In genomic region chr19:49690656-49691242, GRCh38 we compare ENCODE assay signal across 8 cellular contexts. TPM values are rescaled to one million over a fixed set of nuclear protein-coding genes. Genes with fewer than 3 reads are reported as not detected.
DNase-seq lines count a peak whose midpoint lies in the region; ATAC-seq and TF ChIP-seq lines count a peak whose summit lies in the region.

CPT1C (plus strand) TSS chr19:49691116; CDS start chr19:49692253, 1,137 bp downstream.

- H3K4me1 Mint-ChIP-seq in activated B cell treated with CpG ODN at 0.5 μM for 24 hours: peaks cover 25% of the 10 kb centered on the region
- peaks cover 47% of the 10 kb centered on the region for H3K4me1 Mint-ChIP-seq in dendritic cell treated with granulocyte-macrophage colony-stimulating factor and Interleukin-4, amounts not matched to agents 40 ng/mL and 50 ng/mL, for 4 days (ENCODE audit: low read depth)

- H3K36me3 Mint-ChIP-seq in activated B cell treated with CpG ODN at 0.5 μM for 24 hours (ENCODE audit: low read depth): peaks cover 27% of the 10 kb centered on the region
- H3K36me3 Mint-ChIP-seq in dendritic cell treated with granulocyte-macrophage colony-stimulating factor and Interleukin-4, amounts not matched to agents 40 ng/mL and 50 ng/mL, for 4 days (ENCODE audit: low read depth): peaks cover 38% of the 10 kb centered on the region

- intact Hi-C loops in activated B cell treated with CpG ODN at 0.5 μM for 24 hours (cut with micrococcal nuclease): no loop called here
- intact Hi-C loops in dendritic cell treated with granulocyte-macrophage colony-stimulating factor and Interleukin-4, amounts not matched to agents 40 ng/mL and 50 ng/mL, for 4 days (cut with micrococcal nuclease): no loop called here

- H3K4me3 Mint-ChIP-seq in activated B cell treated with CpG ODN at 0.5 μM for 24 hours: peak within 1 kb of the TSS; percentile 87
- H3K4me3 Mint-ChIP-seq in dendritic cell treated with granulocyte-macrophage colony-stimulating factor and Interleukin-4, amounts not matched to agents 40 ng/mL and 50 ng/mL, for 4 days: peak within 1 kb of the TSS; percentile 52

- peak; percentile 51 for ATAC-seq in activated B cell treated with CpG ODN at 0.5 μM for 24 hours (ENCODE audit: low read depth)
- ATAC-seq in HG02678 (IDR thresholded peaks at IDR 0.05; ENCODE audit: unreplicated experiment): no peak

- DNase-seq in CD1c-positive myeloid dendritic cell (ENCODE audit: extremely low spot score): peak; percentile 19
- peak; percentile 90 for DNase-seq in NCI-H1105 treated with DMSO at 0.1 percent for 48 hours (lab: John Stamatoyannopoulos, UW)
- DNase-seq in activated B cell treated with CpG ODN at 0.5 μM for 24 hours: no peak
- DNase-seq in kidney tubule cell (ENCODE audit: low spot score): peak; percentile 61
- peak; percentile 57 for DNase-seq in stimulated activated CD4-positive, alpha-beta T cell treated with anti-CD3 and anti-CD28 coated beads, Interleukin-12 subunit alpha, Interleukin-12 subunit beta, amount 100 ng/mL, for 4 hours
- DNase-seq in KG1 (lab: John Stamatoyannopoulos, UW): no peak

- no peak for TF ChIP-seq CTCF in activated B cell treated with CpG ODN at 0.5 μM for 24 hours (IDR thresholded peaks at IDR 0.05)

- peak within 1 kb of the TSS; percentile 33 for H3K27ac Mint-ChIP-seq in activated B cell treated with CpG ODN at 0.5 μM for 24 hours
- H3K27ac Mint-ChIP-seq in dendritic cell treated with granulocyte-macrophage colony-stimulating factor and Interleukin-4, amounts not matched to agents 40 ng/mL and 50 ng/mL, for 4 days: peak within 1 kb of the TSS; percentile 57

- H3K27me3 Mint-ChIP-seq in activated B cell treated with CpG ODN at 0.5 μM for 24 hours: peaks cover 22% of the 10 kb centered on the region
- H3K27me3 Mint-ChIP-seq in dendritic cell treated with granulocyte-macrophage colony-stimulating factor and Interleukin-4, amounts not matched to agents 40 ng/mL and 50 ng/mL, for 4 days: peaks cover 58% of the 10 kb centered on the region

- POLR2A ChIA-PET in activated B cell treated with CpG ODN at 0.5 μM for 24 hours (lab: Charles Lee): interaction anchor here (1.0 kb wide), 1 partner anchor 76 kb away, joined by 4 read pairs; the partner anchor contains the start of gene AP2A1

- H3K9me3 Mint-ChIP-seq in activated B cell treated with CpG ODN at 0.5 μM for 24 hours: no peaks in the 10 kb centered on the region
- H3K9me3 Mint-ChIP-seq in dendritic cell treated with granulocyte-macrophage colony-stimulating factor and Interleukin-4, amounts not matched to agents 40 ng/mL and 50 ng/mL, for 4 days: no peaks in the 10 kb centered on the region

- CTCF ChIA-PET in activated B cell treated with CpG ODN at 0.5 μM for 24 hours (lab: Charles Lee): no interaction called here

RNA-seq across cellular contexts. Expression of gene CPT1C, which starts in this region (rescaled TPM):
- total RNA-seq in activated B cell treated with CpG ODN at 0.5 μM for 24 hours: 0.35 and 0.51 TPM in 2 replicates

Comparison
In these comparisons a context has a peak if more than half of its experiments do, and no peak if none do; other contexts are left out.
1. Peak in ATAC-seq in activated B cell treated with CpG ODN at 0.5 μM for 24 hours; RNA of the gene not detected or under 1 TPM.
2. DNase-seq: peak in CD1c-positive myeloid dendritic cell (single experiment), NCI-H1105 treated with DMSO at 0.1 percent for 48 hours (single experiment), kidney tubule cell (single experiment) and stimulated activated CD4-positive, alpha-beta T cell treated with anti-CD3 and anti-CD28 coated beads, Interleukin-12 subunit alpha, Interleukin-12 subunit beta, amount 100 ng/mL, for 4 hours (single experiment); none in activated B cell treated with CpG ODN at 0.5 μM for 24 hours (single experiment) and KG1 (single experiment).